20 cellular contexts compared by ENCODE assay signal in the genomic region with DNA sequence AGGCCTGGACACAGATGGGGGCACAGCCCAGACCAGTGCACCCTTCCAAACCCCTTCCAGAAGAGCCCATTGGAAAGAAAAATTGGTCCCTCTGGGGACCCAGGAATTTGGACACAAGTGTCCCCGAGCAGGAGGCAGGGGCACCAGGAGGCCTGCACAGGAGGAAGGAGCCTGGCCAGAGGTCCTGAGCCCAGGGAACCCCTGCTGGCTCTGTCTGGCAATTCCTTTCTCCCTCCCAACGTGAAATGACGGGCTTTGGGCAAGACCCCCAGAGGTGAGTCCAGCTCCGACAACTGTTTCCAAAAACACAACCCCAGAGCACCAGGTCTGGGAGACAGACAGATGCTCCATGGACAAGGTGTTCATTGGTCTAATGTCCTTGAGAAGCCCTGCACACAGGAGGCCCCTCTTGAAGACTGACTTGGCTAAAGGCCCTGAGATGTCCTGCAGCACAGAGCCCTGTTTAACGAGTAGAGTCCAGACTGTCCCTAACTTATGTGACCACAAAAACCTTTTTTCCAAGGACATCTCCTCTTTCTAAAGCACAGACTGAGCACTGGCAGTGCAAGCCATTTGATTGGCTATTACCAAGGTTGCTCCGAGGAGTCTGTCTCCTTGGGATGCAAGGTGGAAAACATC.
"Had no signal": no experiment of that assay in that cellular context is flagged by ENCODE, and none has a peak within 500 bp of the region (broad histone marks: within the 10 kb centered on the region; RNA-seq: fewer than 3 reads in every experiment).

No MANE protein-coding gene starts in this region.

- H2AFZ ChIP-seq: hepatocyte had no signal

- H3K4me2 ChIP-seq: hepatocyte had no signal

- H3K79me2 ChIP-seq: hepatocyte had no signal

- DNase-seq: colonic mucosa; effector CD4-positive, alpha-beta T cell; endodermal cell; erythroblast; foreskin melanocyte; kidney; left cardiac atrium; mesendoderm; naive thymus-derived CD4-positive, alpha-beta T cell; nephron progenitor cell; stimulated activated CD4-positive, alpha-beta T cell treated with anti-CD3 and anti-CD28 coated beads, Interleukin-12 subunit alpha, Interleukin-12 subunit beta, amount 100 ng/mL, for 4 hours; stimulated activated naive CD4-positive, alpha-beta T cell; thyroid gland; upper lobe of left lung had no signal

- H3K9me3 ChIP-seq: colonic mucosa, thyroid gland had no signal

- H3K27me3 ChIP-seq: colonic mucosa, hepatocyte, suprapubic skin, thyroid gland, upper lobe of left lung, vagina had no signal

- H3K36me3 ChIP-seq: colonic mucosa, left ventricle myocardium inferior, suprapubic skin, thyroid gland, upper lobe of left lung, vagina had no signal

- H3K4me3 Mint-ChIP-seq: endodermal cell; naive thymus-derived CD4-positive, alpha-beta T cell; nephron progenitor cell had no signal

- H3K4me1 ChIP-seq: colonic mucosa, left ventricle myocardium inferior, suprapubic skin, thyroid gland, upper lobe of left lung, vagina had no signal

- H3K27ac Mint-ChIP-seq: naive thymus-derived CD4-positive, alpha-beta T cell had no signal

- H3K4me1 Mint-ChIP-seq: endodermal cell had no signal

- FAIRE-seq: endothelial cell of umbilical vein, kidney had no signal

- H3K4me3 ChIP-seq: colonic mucosa, hepatocyte, left ventricle myocardium inferior, lung, suprapubic skin, thyroid gland, upper lobe of left lung, vagina had no signal

- H3K27ac ChIP-seq: colonic mucosa, hepatocyte, left ventricle myocardium inferior, suprapubic skin, thyroid gland, upper lobe of left lung, vagina had no signal
